In genomic region chr3:51382947-51383578, GRCh38 we compare ENCODE assay signal across 1 cellular context.
TF ChIP-seq lines count a peak whose summit lies in the region.

No MANE protein-coding gene starts in this region.

TF ChIP-seq in HepG2, 621 proteins besides CTCF, POLR2A, EP300 and RAD21 (continued from another document):
- TF ChIP-seq ZNF878 (CRISPR knock-in tag; IDR thresholded peaks at IDR 0.05), result 0 out of 2 replicates have a peak, but pooled peaks have one; percentile 39
